ENCODE assay signal across 12 cellular contexts in the genomic region with DNA sequence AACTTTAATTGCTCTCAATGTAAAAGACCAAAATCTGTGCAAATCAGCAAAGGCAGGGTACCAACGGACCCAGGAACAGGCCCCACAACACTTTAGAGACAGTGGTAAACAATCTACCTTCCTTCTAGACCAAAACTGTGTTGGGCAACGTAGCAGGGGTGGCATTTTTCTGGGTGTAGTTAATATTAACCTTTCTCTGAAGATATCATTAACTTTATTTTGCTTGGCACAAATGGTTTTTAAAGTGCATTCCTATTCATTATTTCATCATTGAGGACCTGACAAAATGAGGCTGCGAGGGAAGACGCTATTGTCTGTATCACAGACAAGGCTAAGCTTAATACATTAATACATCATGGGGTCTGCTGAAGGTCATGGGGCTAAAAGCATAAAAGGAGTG. TPM values are rescaled to one million over a fixed set of nuclear protein-coding genes. Genes with fewer than 3 reads are reported as not detected.
DNase-seq lines count a peak whose midpoint lies in the region; ATAC-seq and TF ChIP-seq lines count a peak whose summit lies in the region.
"Had no signal": no experiment of that assay in that cellular context is flagged by ENCODE, and none has a peak within 500 bp of the region (broad histone marks: within the 10 kb centered on the region; RNA-seq: fewer than 3 reads in every experiment).

No MANE protein-coding gene starts in this region.

- H3K4me1 Mint-ChIP-seq in HFFc6 (ENCODE audit: low read depth) = peaks cover 26% of the 10 kb centered on the region
- no peaks in the 10 kb centered on the region for H3K4me1 Mint-ChIP-seq in CD14-positive monocyte
- no peaks in the 10 kb centered on the region for H3K4me1 Mint-ChIP-seq in endodermal cell

- CTCF ChIA-PET in IMR-90 (lab: Yijun Ruan, JAX) = no interaction called here

- in situ Hi-C loops in IMR-90 (cut with MboI; ENCODE audit: low sequenced_read_pairs) = no loop called here

- peak overlapping the region; percentile 34; the same call in 1 of the 2 replicates for H3K18ac ChIP-seq in IMR-90 (ENCODE audit: low read depth, low read length)
- no peak overlapping the region for H3K18ac ChIP-seq in trophoblast cell (ENCODE audit: low read length)

- H4K8ac ChIP-seq in IMR-90 (ENCODE audit: low read depth in 2 of 2, low read length in 2 of 2) = no peak overlapping the region
- H4K8ac ChIP-seq in trophoblast cell (ENCODE audit: low read depth, low read length) = no peak overlapping the region

- no peak for TF ChIP-seq POLR2A in IMR-90 (IDR thresholded peaks at IDR 0.05; ENCODE audit: low read depth, low read length)

- H3K9me3 Mint-ChIP-seq in HFFc6 (no peaks in the 10 kb centered on the region), CD14-positive monocyte (no peaks in the 10 kb centered on the region), endodermal cell (no peaks in the 10 kb centered on the region)
- H3K9me3 Mint-ChIP-seq: CD8-positive, alpha-beta memory T cell had no signal

- H2AK5ac ChIP-seq in IMR-90 (ENCODE audit: low read depth, low read length) (no peak overlapping the region), trophoblast cell (ENCODE audit: low read length) (no peak overlapping the region)

- no peak overlapping the region for H2AFZ ChIP-seq in IMR-90 (replicated peaks; ENCODE audit: low read length, poor library complexity)
- H2AFZ ChIP-seq in trophoblast cell (ENCODE audit: insufficient read depth, low read length, poor library complexity) = no peak overlapping the region

- H3K9me3 ChIP-seq in IMR-90 (ENCODE audit: control insufficient read depth, insufficient read depth, low read length) = no peaks in the 10 kb centered on the region
- H3K9me3 ChIP-seq in endodermal cell (ENCODE audit: control insufficient read depth, low read length) = no peaks in the 10 kb centered on the region
- H3K9me3 ChIP-seq in trophoblast cell (ENCODE audit: insufficient read depth, low read depth, low read length) = no peaks in the 10 kb centered on the region
- H3K9me3 ChIP-seq: A549 had no signal

- H3K4me3 ChIP-seq in IMR-90 (ENCODE audit: insufficient read depth, low read depth, low read length) (no peak overlapping the region), choroid plexus epithelial cell (ENCODE audit: low read depth, low read length) (no peak overlapping the region), endodermal cell (ENCODE audit: low read length) (no peak overlapping the region), trophoblast cell (ENCODE audit: low read depth, low read length) (no peak overlapping the region)
- H3K4me3 ChIP-seq: A549 had no signal

- H3K56ac ChIP-seq in IMR-90 (ENCODE audit: extremely low read depth, insufficient read depth, low read length) = no peak overlapping the region

- no peak overlapping the region for H2AK9ac ChIP-seq in IMR-90 (replicated peaks; ENCODE audit: low read depth, low read length, poor library complexity)

- H3K14ac ChIP-seq in IMR-90 (replicated peaks; ENCODE audit: low read depth, low read length) = 0 out of 2 replicates have a peak overlapping the region, but pooled peaks have one; percentile 30
- H3K14ac ChIP-seq in trophoblast cell (ENCODE audit: low read length) = no peak overlapping the region

- TF ChIP-seq CTCF in HFFc6 (IDR thresholded peaks at IDR 0.05) (no peak), IMR-90 (conservative IDR thresholded peaks at IDR 0.05; ENCODE audit: low read depth, low read length) (no peak), choroid plexus epithelial cell (conservative IDR thresholded peaks at IDR 0.05; ENCODE audit: low read depth, low read length) (no peak), CD14-positive monocyte (IDR thresholded peaks at IDR 0.05) (no peak), endodermal cell (conservative IDR thresholded peaks at IDR 0.05) (no peak)

- no peak overlapping the region for H3K27ac ChIP-seq in IMR-90 (ENCODE audit: insufficient read depth, low read length)
- no peak overlapping the region for H3K27ac ChIP-seq in endodermal cell (ENCODE audit: low read depth, low read length)
- H3K27ac ChIP-seq in trophoblast cell (ENCODE audit: low read depth, low read length) = no peak overlapping the region
- H3K27ac ChIP-seq: A549 had no signal

- H3K27me3 ChIP-seq in IMR-90 (ENCODE audit: control insufficient read depth, insufficient read depth, low read length) = no peaks in the 10 kb centered on the region
- no peaks in the 10 kb centered on the region for H3K27me3 ChIP-seq in endodermal cell (ENCODE audit: control insufficient read depth, insufficient read depth, low read length, poor library complexity, severe bottlenecking)
- no peaks in the 10 kb centered on the region for H3K27me3 ChIP-seq in trophoblast cell (ENCODE audit: insufficient read depth, low read length)

- WGBS in IMR-90 (ENCODE audit: extremely low coverage in 2 of 2, insufficient read length in 1 of 2), 2 experiments = no CpG with 5 or more reads among the region's 4 CpGs
- WGBS in endodermal cell (ENCODE audit: insufficient coverage in 1 of 2, insufficient read length in 1 of 2), 2 experiments = 88% methylated on average over 3 of the region's 4 CpGs; no CpG with 5 or more reads in 1 of the 2 experiments
- WGBS in trophoblast cell (ENCODE audit: extremely low coverage, insufficient coverage, insufficient read length) = no CpG with 5 or more reads among the region's 4 CpGs

- no peak overlapping the region for H2BK12ac ChIP-seq in trophoblast cell (ENCODE audit: low read length)

- H4K20me1 ChIP-seq in IMR-90 (ENCODE audit: insufficient read depth, low read length) = peaks cover 14% of the 10 kb centered on the region; the same call in 1 of the 2 replicates

- no peak overlapping the region for H3K9ac ChIP-seq in IMR-90 (ENCODE audit: low read depth, low read length)
- no peak overlapping the region for H3K9ac ChIP-seq in endodermal cell (ENCODE audit: extremely low read depth, low read length, poor library complexity, severe bottlenecking)
- no peak overlapping the region for H3K9ac ChIP-seq in trophoblast cell (ENCODE audit: low read length)

- intact Hi-C loops in IMR-90 (cut with micrococcal nuclease) = no loop called here
- intact Hi-C loops in CD14-positive monocyte (cut with micrococcal nuclease) = no loop called here

- H3K4me1 ChIP-seq in IMR-90 (ENCODE audit: control insufficient read depth, insufficient read depth, low read length) (peaks cover 7% of the 10 kb centered on the region), endodermal cell (ENCODE audit: control insufficient read depth, insufficient read depth, low read length) (no peaks in the 10 kb centered on the region), trophoblast cell (ENCODE audit: control insufficient read depth in 1 of 2, insufficient read depth in 2 of 2, low read length in 2 of 2) (no peaks in the 10 kb centered on the region)
- H3K4me1 ChIP-seq: A549 had no signal

- no TSS peak for BruUV-seq in IMR-90 (replicated peaks; lab: Mats Ljungman, UMichigan)

- no peak overlapping the region for H4K5ac ChIP-seq in IMR-90 (ENCODE audit: low read depth, low read length)

- 0 out of 2 replicates have a peak overlapping the region, but pooled peaks have one; percentile 28 for H3K4me2 ChIP-seq in IMR-90 (ENCODE audit: low read depth, low read length)
- no peak overlapping the region for H3K4me2 ChIP-seq in trophoblast cell (ENCODE audit: low read length)
- H3K4me2 ChIP-seq: A549 had no signal

- no peak overlapping the region for H3K23ac ChIP-seq in IMR-90 (ENCODE audit: low read depth, low read length)
- no peak overlapping the region for H3K23ac ChIP-seq in trophoblast cell (ENCODE audit: low read length)

- dilution Hi-C loops in IMR-90 (cut with HindIII; ENCODE audit: low sequenced_read_pairs, unreplicated experiment) = no loop called here

- no peaks in the 10 kb centered on the region for H3K79me2 ChIP-seq in trophoblast cell (ENCODE audit: control insufficient read depth, insufficient read depth, low read length, poor library complexity)

- H3K36me3 ChIP-seq in IMR-90 (ENCODE audit: control insufficient read depth, insufficient read depth, low read length) = peaks cover 50% of the 10 kb centered on the region
- peaks cover 92% of the 10 kb centered on the region for H3K36me3 ChIP-seq in endodermal cell (ENCODE audit: control insufficient read depth, insufficient read depth, low read length)
- peaks cover 30 to 48% of the 10 kb centered on the region in 2 experiments for H3K36me3 ChIP-seq in trophoblast cell (ENCODE audit: control insufficient read depth in 1 of 2, insufficient read depth in 2 of 2, low read length in 2 of 2)

- H2BK5ac ChIP-seq in IMR-90 (ENCODE audit: low read depth, low read length, poor library complexity, severe bottlenecking) = peak overlapping the region; percentile 28
- no peak overlapping the region for H2BK5ac ChIP-seq in trophoblast cell (ENCODE audit: low read depth, low read length, poor library complexity)

- H3K4ac ChIP-seq in IMR-90 (ENCODE audit: low read depth, low read length) (no peak overlapping the region), trophoblast cell (ENCODE audit: low read depth, low read length) (no peak overlapping the region)

- H3K79me1 ChIP-seq in IMR-90 (ENCODE audit: low read depth in 1 of 2, low read length in 2 of 2) = peaks cover 37 to 76% of the 10 kb centered on the region in 2 experiments
- no peaks in the 10 kb centered on the region for H3K79me1 ChIP-seq in trophoblast cell (ENCODE audit: low read length)

- H2BK20ac ChIP-seq in IMR-90 (ENCODE audit: low read depth, low read length) = no peak overlapping the region

- TF ChIP-seq RAD21 in IMR-90 (IDR thresholded peaks at IDR 0.05; ENCODE audit: low read length) = no peak

- H2BK120ac ChIP-seq in IMR-90 (ENCODE audit: low read depth, low read length) = no peak overlapping the region; the same call in 1 of the 2 replicates
- H2BK120ac ChIP-seq in trophoblast cell (ENCODE audit: insufficient read depth, low read length, poor library complexity) = no peak overlapping the region

- H3K27ac Mint-ChIP-seq in HFFc6 (peak overlapping the region; percentile 30), CD14-positive monocyte (no peak overlapping the region), endodermal cell (no peak overlapping the region)

- H4K91ac ChIP-seq in IMR-90 (ENCODE audit: insufficient read depth, low read depth, low read length) = no peak overlapping the region
- H4K91ac ChIP-seq in trophoblast cell (ENCODE audit: low read depth, low read length) = no peak overlapping the region

- H3K4me3 Mint-ChIP-seq in HFFc6 (peak overlapping the region; percentile 32), CD14-positive monocyte (no peak overlapping the region), endodermal cell (no peak overlapping the region)
- H3K4me3 Mint-ChIP-seq: CD8-positive, alpha-beta memory T cell had no signal

- H2BK15ac ChIP-seq in IMR-90 (ENCODE audit: low read depth, low read length) = no peak overlapping the region

- H4K12ac ChIP-seq in trophoblast cell (ENCODE audit: low read depth, low read length) = no peak overlapping the region

- DNase-seq in HFFc6 = no peak
- no peak for DNase-seq in IMR-90
- peak; percentile 6 for DNase-seq in choroid plexus epithelial cell (ENCODE audit: low read depth)
- peak; percentile 1 for DNase-seq in mesenteric fat pad (ENCODE audit: low spot score)
- DNase-seq in CD14-positive monocyte (ENCODE audit: low spot score) = no peak
- no peak for DNase-seq in endodermal cell
- DNase-seq in SIG-M5 treated with dmso at 0.1 percent for 504 hours (lab: John Stamatoyannopoulos, UW; ENCODE audit: unreplicated experiment) = no peak
- DNase-seq in trophoblast cell = no peak
- DNase-seq: CD8-positive, alpha-beta memory T cell; DMS53; HCEC 1CT had no signal

- H3K9me1 ChIP-seq in IMR-90 (ENCODE audit: insufficient read depth, low read length) = peaks cover 22% of the 10 kb centered on the region

- POLR2A ChIA-PET in IMR-90 (lab: Charles Lee; ENCODE audit: unreplicated experiment) = no interaction called here

- ATAC-seq in IMR-90 (ENCODE audit: low read depth) = no peak
- ATAC-seq: A549 had no signal

- peaks cover under 1% of the 10 kb centered on the region; the same call in 1 of the 2 replicates for H3K27me3 Mint-ChIP-seq in HFFc6 (ENCODE audit: insufficient read depth)
- H3K27me3 Mint-ChIP-seq in CD14-positive monocyte (ENCODE audit: low read depth in 3 of 3) = no peaks in the 10 kb centered on the region
- H3K27me3 Mint-ChIP-seq in endodermal cell (ENCODE audit: insufficient read depth) = no peaks in the 10 kb centered on the region
- H3K27me3 Mint-ChIP-seq: CD8-positive, alpha-beta memory T cell had no signal

- H3K36me3 Mint-ChIP-seq in HFFc6 (ENCODE audit: low read depth) (peaks cover 57% of the 10 kb centered on the region), CD14-positive monocyte (peaks cover 84 to 93% of the 10 kb centered on the region in 2 donors), endodermal cell (ENCODE audit: low read depth) (peaks cover 76% of the 10 kb centered on the region)

RNA-seq across cellular contexts. Expression of gene TRAP1, which starts 37.9 kb away (rescaled TPM):
- total RNA-seq in HFFc6 (2021; fragmentation: NEBNext Ultra II Directional; extraction: Animal tissue kit (Norgen Biotek cat#: 25700)) = 100 to 1,000 TPM in 4 of 6 experiments, 10 to 100 TPM in 2; 97.6 to 118 (median 103) TPM
- 137 and 145 TPM in 2 replicates for total RNA-seq in IMR-90 (2012; rRNA removed)
- polyA plus RNA-seq in IMR-90 (2012; rRNA removed) = 139 and 172 TPM in 2 replicates
- 90.5 and 90.6 TPM in 2 replicates for polyA plus RNA-seq in IMR-90 (2012; cell fraction: cytosol; rRNA removed)
- 225 and 239 TPM in 2 replicates for polyA plus RNA-seq in IMR-90 (2012; cell fraction: nucleus; rRNA removed; ENCODE audit: low replicate concordance)
- total RNA-seq in mesenteric fat pad = 85.9 TPM
- 10 to 100 TPM; 22.8 to 22.9 TPM for polyA plus RNA-seq in CD14-positive monocyte
- total RNA-seq in endodermal cell = 100 to 1,000 TPM; 144 to 156 TPM
- 114 TPM for polyA plus RNA-seq in endodermal cell (2013, experiment 1 of 2)
- polyA plus RNA-seq in endodermal cell (2013, experiment 2 of 2) = 102 TPM
- polyA plus RNA-seq in trophoblast cell (2013) = 79.9 and 81.1 TPM in 2 replicates

Comparison
In these comparisons a context has a peak if more than half of its experiments do, and no peak if none do; other contexts are left out.
1. DNase-seq: peak in choroid plexus epithelial cell (single experiment) and mesenteric fat pad (single experiment); none in HFFc6 (single experiment), IMR-90 (single experiment), CD14-positive monocyte (single experiment), endodermal cell (single experiment), SIG-M5 treated with dmso at 0.1 percent for 504 hours (single experiment) and trophoblast cell (0 of 2).